9 cellular contexts compared by ENCODE assay signal in genomic region chr16:62225675-62226074, GRCh38.
DNase-seq lines count a peak whose midpoint lies in the region; ATAC-seq lines count a peak whose summit lies in the region.
"Had no signal": no experiment of that assay in that cellular context is flagged by ENCODE, and none has a peak within 500 bp of the region (broad histone marks: within the 10 kb centered on the region; RNA-seq: fewer than 3 reads in every experiment).

No MANE protein-coding gene starts in this region.

- H3K27me3 ChIP-seq in iPS DF 6.9 (ENCODE audit: control insufficient read depth, insufficient read depth, low read length) = no peaks in the 10 kb centered on the region
- H3K27me3 ChIP-seq: BLaER1 had no signal

- peak; percentile 67 for DNase-seq in activated CD4-positive, alpha-beta T cell treated with anti-CD3 and anti-CD28 coated beads for 36 hours
- no peak for DNase-seq in activated CD4-positive, alpha-beta T cell treated with anti-CD3 and anti-CD28 coated beads, Interleukin-2, amount 50 U/mL, for 1 hour
- peak; percentile 74 for DNase-seq in NCI-H2171 (lab: John Stamatoyannopoulos, UW)
- DNase-seq in activated naive CD4-positive, alpha-beta T cell treated with anti-CD3 and anti-CD28 coated beads, Interleukin-2, amount 50 U/mL, for 72 hours (ENCODE audit: low spot score in 2 of 2) = peak in 1 of 2 donors; percentile 23
- peak; percentile 90 for DNase-seq in iPS DF 6.9 (ENCODE audit: low read depth, low spot score)
- DNase-seq in stimulated activated effector memory CD8-positive, alpha-beta T cell treated with anti-CD3 and anti-CD28 coated beads, Interleukin-12 subunit alpha, Interleukin-12 subunit beta, amount 100 ng/mL, for 72 hours (ENCODE audit: low spot score in 2 of 2) = no peak
- DNase-seq in T-helper 9 cell = no peak

- H3K27ac Mint-ChIP-seq in activated CD4-positive, alpha-beta T cell treated with anti-CD3 and anti-CD28 coated beads for 36 hours = no peak overlapping the region
- no peak overlapping the region for H3K27ac Mint-ChIP-seq in activated naive CD4-positive, alpha-beta T cell treated with anti-CD3 and anti-CD28 coated beads, Interleukin-2, amount 50 U/mL, for 72 hours
- H3K27ac Mint-ChIP-seq in stimulated activated effector memory CD8-positive, alpha-beta T cell treated with anti-CD3 and anti-CD28 coated beads, Interleukin-12 subunit alpha, Interleukin-12 subunit beta, amount 100 ng/mL, for 72 hours = no peak overlapping the region

- H3K4me1 Mint-ChIP-seq in activated CD4-positive, alpha-beta T cell treated with anti-CD3 and anti-CD28 coated beads for 36 hours = no peaks in the 10 kb centered on the region
- H3K4me1 Mint-ChIP-seq in stimulated activated effector memory CD8-positive, alpha-beta T cell treated with anti-CD3 and anti-CD28 coated beads, Interleukin-12 subunit alpha, Interleukin-12 subunit beta, amount 100 ng/mL, for 72 hours = no peaks in the 10 kb centered on the region

- H3K27ac ChIP-seq in iPS DF 6.9 (ENCODE audit: low read length) = no peak overlapping the region
- H3K27ac ChIP-seq: BLaER1 had no signal

- H3K36me3 ChIP-seq in iPS DF 6.9 (ENCODE audit: control insufficient read depth, insufficient read depth, low read length) = no peaks in the 10 kb centered on the region
- H3K36me3 ChIP-seq: BLaER1 had no signal

- H3K27me3 Mint-ChIP-seq in activated CD4-positive, alpha-beta T cell treated with anti-CD3 and anti-CD28 coated beads for 36 hours = no peaks in the 10 kb centered on the region

- no peak overlapping the region for H3K4me3 Mint-ChIP-seq in activated CD4-positive, alpha-beta T cell treated with anti-CD3 and anti-CD28 coated beads for 36 hours
- H3K4me3 Mint-ChIP-seq in stimulated activated effector memory CD8-positive, alpha-beta T cell treated with anti-CD3 and anti-CD28 coated beads, Interleukin-12 subunit alpha, Interleukin-12 subunit beta, amount 100 ng/mL, for 72 hours = no peak overlapping the region

- no CpG with 5 or more reads among the region's 7 CpGs for WGBS in iPS DF 6.9 (ENCODE audit: insufficient coverage, insufficient read length)

- H3K9me3 Mint-ChIP-seq in activated CD4-positive, alpha-beta T cell treated with anti-CD3 and anti-CD28 coated beads for 36 hours (ENCODE audit: low read depth) = peaks cover 11% of the 10 kb centered on the region
- peaks cover 6 to 7% of the 10 kb centered on the region in 2 donors for H3K9me3 Mint-ChIP-seq in activated naive CD4-positive, alpha-beta T cell treated with anti-CD3 and anti-CD28 coated beads, Interleukin-2, amount 50 U/mL, for 72 hours
- peaks cover 8% of the 10 kb centered on the region for H3K9me3 Mint-ChIP-seq in stimulated activated effector memory CD8-positive, alpha-beta T cell treated with anti-CD3 and anti-CD28 coated beads, Interleukin-12 subunit alpha, Interleukin-12 subunit beta, amount 100 ng/mL, for 72 hours

- no peaks in the 10 kb centered on the region for H3K4me1 ChIP-seq in iPS DF 6.9 (ENCODE audit: control insufficient read depth, insufficient read depth, low read length)
- H3K4me1 ChIP-seq: BLaER1 had no signal

- H3K4me3 ChIP-seq in iPS DF 6.9 (ENCODE audit: low read length) = no peak overlapping the region
- H3K4me3 ChIP-seq: BLaER1 had no signal

- POLR2A ChIA-PET in activated CD4-positive, alpha-beta T cell treated with anti-CD3 and anti-CD28 coated beads for 36 hours (lab: Charles Lee) = no interaction called here

- ATAC-seq in activated CD4-positive, alpha-beta T cell treated with anti-CD3 and anti-CD28 coated beads for 36 hours = peak; percentile 78
- ATAC-seq in HG02973 (IDR thresholded peaks at IDR 0.05; ENCODE audit: unreplicated experiment) = peak; percentile 46
- ATAC-seq in activated naive CD4-positive, alpha-beta T cell treated with anti-CD3 and anti-CD28 coated beads, Interleukin-2, amount 50 U/mL, for 72 hours = peak; percentile 47 to 48
- ATAC-seq in stimulated activated effector memory CD8-positive, alpha-beta T cell treated with anti-CD3 and anti-CD28 coated beads, Interleukin-12 subunit alpha, Interleukin-12 subunit beta, amount 100 ng/mL, for 72 hours = peak; percentile 48

- H3K9me3 ChIP-seq in iPS DF 6.9 (ENCODE audit: control insufficient read depth, insufficient read depth, low read length) = no peaks in the 10 kb centered on the region

- CTCF ChIA-PET in activated CD4-positive, alpha-beta T cell treated with anti-CD3 and anti-CD28 coated beads for 36 hours (lab: Charles Lee) = no interaction called here

- H3K36me3 Mint-ChIP-seq in activated CD4-positive, alpha-beta T cell treated with anti-CD3 and anti-CD28 coated beads for 36 hours (ENCODE audit: low read depth) = no peaks in the 10 kb centered on the region
- H3K36me3 Mint-ChIP-seq in activated naive CD4-positive, alpha-beta T cell treated with anti-CD3 and anti-CD28 coated beads, Interleukin-2, amount 50 U/mL, for 72 hours = no peaks in the 10 kb centered on the region
- H3K36me3 Mint-ChIP-seq in stimulated activated effector memory CD8-positive, alpha-beta T cell treated with anti-CD3 and anti-CD28 coated beads, Interleukin-12 subunit alpha, Interleukin-12 subunit beta, amount 100 ng/mL, for 72 hours = no peaks in the 10 kb centered on the region

- intact Hi-C loops in activated CD4-positive, alpha-beta T cell treated with anti-CD3 and anti-CD28 coated beads for 36 hours (cut with DNase I, micrococcal nuclease) = no loop called here

Comparison
In these comparisons a context has a peak if more than half of its experiments do, and no peak if none do; other contexts are left out.
1. DNase-seq: peak in activated CD4-positive, alpha-beta T cell treated with anti-CD3 and anti-CD28 coated beads for 36 hours (single experiment), NCI-H2171 (single experiment) and iPS DF 6.9 (single experiment); none in activated CD4-positive, alpha-beta T cell treated with anti-CD3 and anti-CD28 coated beads, Interleukin-2, amount 50 U/mL, for 1 hour (single experiment), stimulated activated effector memory CD8-positive, alpha-beta T cell treated with anti-CD3 and anti-CD28 coated beads, Interleukin-12 subunit alpha, Interleukin-12 subunit beta, amount 100 ng/mL, for 72 hours (0 of 2) and T-helper 9 cell (single experiment).
2. Peak in every context shown above with its lines, with median percentiles within 50 percentile points of each other: ATAC-seq.